17 cellular contexts compared by ENCODE assay signal in the genomic region with DNA sequence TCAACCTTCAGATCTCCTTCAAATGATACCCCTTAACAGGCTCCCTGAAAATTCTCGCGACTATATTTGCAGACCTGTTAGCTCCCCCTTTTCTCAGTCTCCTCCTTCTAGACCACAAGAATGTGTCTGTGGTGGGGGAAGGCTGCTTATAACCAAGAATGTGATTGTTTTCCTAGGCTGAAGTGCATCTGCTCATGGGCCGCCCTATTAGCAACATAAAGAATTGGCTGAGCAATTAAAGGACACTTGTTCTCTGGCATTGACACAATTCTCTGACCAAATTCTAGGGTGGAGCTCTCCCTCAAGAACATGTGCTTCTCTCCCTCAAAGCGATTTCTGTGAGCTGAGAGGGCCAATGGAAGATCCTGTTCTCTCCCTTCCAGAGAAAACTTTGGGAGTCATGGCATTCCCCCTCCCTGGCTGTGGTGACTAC. TPM values are rescaled to one million over a fixed set of nuclear protein-coding genes. Genes with fewer than 3 reads are reported as not detected.
DNase-seq lines count a peak whose midpoint lies in the region; ATAC-seq, FAIRE-seq and TF ChIP-seq lines count a peak whose summit lies in the region.
"Had no signal": no experiment of that assay in that cellular context is flagged by ENCODE, and none has a peak within 500 bp of the region (broad histone marks: within the 10 kb centered on the region; RNA-seq: fewer than 3 reads in every experiment).

No MANE protein-coding gene starts in this region.

- TF ChIP-seq CTCF in KMS-11 (conservative IDR thresholded peaks at IDR 0.05; ENCODE audit: low read depth, low read length) (no peak), astrocyte (IDR thresholded peaks at IDR 0.05; ENCODE audit: insufficient read depth, low read depth, low read length) (no peak), upper lobe of left lung (IDR thresholded peaks at IDR 0.05) (no peak), smooth muscle cell (IDR thresholded peaks at IDR 0.05; ENCODE audit: borderline replicate concordance, insufficient read depth, poor library complexity, severe bottlenecking) (no peak)

- peaks cover 41% of the 10 kb centered on the region for H3K4me1 Mint-ChIP-seq in astrocyte (ENCODE audit: low read depth, unreplicated experiment)
- H3K4me1 Mint-ChIP-seq: activated T-helper 17 cell treated with anti-CD3 and anti-CD28 coated beads, Interleukin-2, amount 50 U/mL, for 72 hours had no signal

- H3K27ac ChIP-seq in KMS-11 (peak overlapping the region; percentile 92), astrocyte (ENCODE audit: low read depth, low read length) (no peak overlapping the region), upper lobe of left lung (peak overlapping the region in 3 of 4 donors; percentile 61 to 81 (median 68)), smooth muscle cell (ENCODE audit: low read depth) (no peak overlapping the region)
- H3K27ac ChIP-seq: dorsolateral prefrontal cortex, sigmoid colon, SK-N-MC had no signal

- peak overlapping the region; percentile 63 for H3K4me3 Mint-ChIP-seq in astrocyte (ENCODE audit: unreplicated experiment)
- H3K4me3 Mint-ChIP-seq: activated CD8-positive, alpha-beta T cell treated with anti-CD3 and anti-CD28 coated beads for 36 hours; activated T-helper 17 cell treated with anti-CD3 and anti-CD28 coated beads, Interleukin-2, amount 50 U/mL, for 72 hours; CD14-positive monocyte; IgD-negative memory B cell had no signal

- H3K27me3 Mint-ChIP-seq in astrocyte (ENCODE audit: low read depth, unreplicated experiment) = no peaks in the 10 kb centered on the region
- H3K27me3 Mint-ChIP-seq: activated CD8-positive, alpha-beta T cell treated with anti-CD3 and anti-CD28 coated beads for 36 hours; IgD-negative memory B cell had no signal

- no peaks in the 10 kb centered on the region for H3K36me3 Mint-ChIP-seq in astrocyte (ENCODE audit: low read depth, unreplicated experiment)

- no peaks in the 10 kb centered on the region for H3K9me3 ChIP-seq in astrocyte (ENCODE audit: insufficient read depth, low read depth, low read length)
- no peaks in the 10 kb centered on the region for H3K9me3 ChIP-seq in upper lobe of left lung
- H3K9me3 ChIP-seq in smooth muscle cell (replicated peaks; ENCODE audit: low read depth) = no peaks in the 10 kb centered on the region
- H3K9me3 ChIP-seq: sigmoid colon had no signal

- peaks cover 2% of the 10 kb centered on the region for H3F3A ChIP-seq in smooth muscle cell (ENCODE audit: low read depth)

- peak in 2 of 4 donors; percentile 29 to 61 for TF ChIP-seq EP300 in upper lobe of left lung (IDR thresholded peaks at IDR 0.05)

- WGBS in upper lobe of left lung, 2 donors = 66 to 70% methylated on average over 4 of the region's 4 CpGs
- WGBS in smooth muscle cell (ENCODE audit: low lambda C conversion rate) = 51% methylated on average over 4 of the region's 4 CpGs

- no peak overlapping the region for H3K4me3 ChIP-seq in KMS-11 (IDR thresholded peaks at IDR 0.05; ENCODE audit: insufficient read depth, low read depth, low read length)
- H3K4me3 ChIP-seq in astrocyte (ENCODE audit: insufficient read depth, low read depth, low read length) = no peak overlapping the region
- H3K4me3 ChIP-seq in upper lobe of left lung = no peak overlapping the region
- H3K4me3 ChIP-seq in smooth muscle cell = no peak overlapping the region
- H3K4me3 ChIP-seq: dorsolateral prefrontal cortex, sigmoid colon, SK-N-MC had no signal

- no peaks in the 10 kb centered on the region for H3K36me3 ChIP-seq in KMS-11 (ENCODE audit: insufficient read depth)
- no peaks in the 10 kb centered on the region for H3K36me3 ChIP-seq in astrocyte (ENCODE audit: insufficient read depth, low read length)
- no peaks in the 10 kb centered on the region for H3K36me3 ChIP-seq in upper lobe of left lung
- no peaks in the 10 kb centered on the region for H3K36me3 ChIP-seq in smooth muscle cell (ENCODE audit: low read depth)
- H3K36me3 ChIP-seq: sigmoid colon had no signal

- H3K79me2 ChIP-seq in KMS-11 (ENCODE audit: insufficient read depth, low read depth) = no peaks in the 10 kb centered on the region
- no peaks in the 10 kb centered on the region for H3K79me2 ChIP-seq in astrocyte (ENCODE audit: insufficient read depth, low read length)
- H3K79me2 ChIP-seq in smooth muscle cell (ENCODE audit: low read depth) = no peaks in the 10 kb centered on the region

- no peaks in the 10 kb centered on the region for H4K20me1 ChIP-seq in KMS-11 (ENCODE audit: insufficient read depth)
- no peaks in the 10 kb centered on the region for H4K20me1 ChIP-seq in astrocyte (ENCODE audit: insufficient read depth, low read length)
- H4K20me1 ChIP-seq in smooth muscle cell (ENCODE audit: low read depth) = no peaks in the 10 kb centered on the region

- no peak for FAIRE-seq in astrocyte (lab: Jason Lieb, UNC)
- FAIRE-seq: H54 had no signal

- peaks cover 86% of the 10 kb centered on the region for H3K4me1 ChIP-seq in KMS-11 (ENCODE audit: low read depth, poor library complexity, severe bottlenecking)
- H3K4me1 ChIP-seq in astrocyte (ENCODE audit: insufficient read depth, low read length) = peaks cover 10% of the 10 kb centered on the region
- peaks cover 7 to 32% (median 19%) of the 10 kb centered on the region in 4 donors for H3K4me1 ChIP-seq in upper lobe of left lung
- peaks cover 4% of the 10 kb centered on the region for H3K4me1 ChIP-seq in smooth muscle cell (ENCODE audit: low read depth)
- H3K4me1 ChIP-seq: sigmoid colon had no signal

- peak overlapping the region; percentile 57; the same call in 1 of the 2 replicates for H3K9ac ChIP-seq in KMS-11
- no peak overlapping the region for H3K9ac ChIP-seq in astrocyte (ENCODE audit: low read length)
- H3K9ac ChIP-seq in smooth muscle cell (ENCODE audit: low read depth) = no peak overlapping the region

- H3K27me3 ChIP-seq in KMS-11 (ENCODE audit: insufficient read depth, low read depth) (no peaks in the 10 kb centered on the region), astrocyte (ENCODE audit: insufficient read depth, low read length) (no peaks in the 10 kb centered on the region), upper lobe of left lung (no peaks in the 10 kb centered on the region), smooth muscle cell (ENCODE audit: low read depth) (no peaks in the 10 kb centered on the region)
- H3K27me3 ChIP-seq: sigmoid colon had no signal

- DNase-seq in astrocyte (ENCODE audit: low read depth) (peak; percentile 83), iris pigment epithelial cell (ENCODE audit: low read depth) (peak; percentile 81), upper lobe of left lung (peak in 1 of 2 donors; percentile 76), dermis blood vessel endothelial cell (no peak), smooth muscle cell (lab: John Stamatoyannopoulos, UW; ENCODE audit: unreplicated experiment) (no peak)
- DNase-seq: activated CD8-positive, alpha-beta T cell treated with anti-CD3 and anti-CD28 coated beads for 36 hours; dorsolateral prefrontal cortex; NCI-H1105; stimulated activated naive CD8-positive, alpha-beta T cell treated with anti-CD3 and anti-CD28 coated beads, Interleukin-15, Interleukin-2, amounts not matched to agents 100 U/mL and 50 U/mL, for 24 hours had no signal

- H2AFZ ChIP-seq in KMS-11 (ENCODE audit: low read depth) (peak overlapping the region; percentile 51; the same call in 1 of the 2 replicates), astrocyte (ENCODE audit: low read depth, low read length) (no peak overlapping the region), smooth muscle cell (ENCODE audit: low read depth) (no peak overlapping the region)

- peak overlapping the region; percentile 80 for H3K4me2 ChIP-seq in KMS-11
- H3K4me2 ChIP-seq in astrocyte (ENCODE audit: low read length) = peak overlapping the region; percentile 42
- H3K4me2 ChIP-seq in smooth muscle cell = no peak overlapping the region

- ATAC-seq in upper lobe of left lung (ENCODE audit: low FRiP score in 2 of 2) = peak; percentile 60 to 92
- ATAC-seq in HG02623 (IDR thresholded peaks at IDR 0.05; ENCODE audit: unreplicated experiment) = no peak
- ATAC-seq: activated CD8-positive, alpha-beta T cell treated with anti-CD3 and anti-CD28 coated beads for 36 hours; activated T-helper 17 cell treated with anti-CD3 and anti-CD28 coated beads, Interleukin-2, amount 50 U/mL, for 72 hours; stimulated activated naive CD8-positive, alpha-beta T cell treated with anti-CD3 and anti-CD28 coated beads, Interleukin-15, Interleukin-2, amounts not matched to agents 100 U/mL and 50 U/mL, for 24 hours had no signal

- no peak for TF ChIP-seq POLR2A in upper lobe of left lung (IDR thresholded peaks at IDR 0.05)

- H3K9me3 Mint-ChIP-seq in astrocyte (ENCODE audit: unreplicated experiment) = peaks cover 7% of the 10 kb centered on the region
- H3K9me3 Mint-ChIP-seq: activated CD8-positive, alpha-beta T cell treated with anti-CD3 and anti-CD28 coated beads for 36 hours; activated T-helper 17 cell treated with anti-CD3 and anti-CD28 coated beads, Interleukin-2, amount 50 U/mL, for 72 hours had no signal

- H3K27ac Mint-ChIP-seq in astrocyte (ENCODE audit: unreplicated experiment) = peak overlapping the region; percentile 84
- H3K27ac Mint-ChIP-seq: activated CD8-positive, alpha-beta T cell treated with anti-CD3 and anti-CD28 coated beads for 36 hours; activated T-helper 17 cell treated with anti-CD3 and anti-CD28 coated beads, Interleukin-2, amount 50 U/mL, for 72 hours had no signal

RNA-seq across cellular contexts. Expression of a gene that starts 19.0 kb away (rescaled TPM):
- total RNA-seq in astrocyte (27.2 and 28.4 TPM in 2 replicates), upper lobe of left lung (100 to 1,000 TPM in 2 of 6 donors, 10 to 100 TPM in 4; 78.6 to 176 (median 87.8) TPM), dermis blood vessel endothelial cell (18.7 and 28.0 TPM in 2 replicates), smooth muscle cell (3.8 and 4.6 TPM in 2 replicates)
- 3.6 and 4.2 TPM in 2 replicates for polyA plus RNA-seq in smooth muscle cell

Comparison
In these comparisons a context has a peak if more than half of its experiments do, and no peak if none do; other contexts are left out.
1. H3K27ac ChIP-seq: peak in KMS-11 (single experiment) and upper lobe of left lung (3 of 4); none in astrocyte (single experiment) and smooth muscle cell (single experiment).
2. DNase-seq: peak in astrocyte (single experiment) and iris pigment epithelial cell (single experiment); none in dermis blood vessel endothelial cell (single experiment) and smooth muscle cell (single experiment).